In the genomic region with DNA sequence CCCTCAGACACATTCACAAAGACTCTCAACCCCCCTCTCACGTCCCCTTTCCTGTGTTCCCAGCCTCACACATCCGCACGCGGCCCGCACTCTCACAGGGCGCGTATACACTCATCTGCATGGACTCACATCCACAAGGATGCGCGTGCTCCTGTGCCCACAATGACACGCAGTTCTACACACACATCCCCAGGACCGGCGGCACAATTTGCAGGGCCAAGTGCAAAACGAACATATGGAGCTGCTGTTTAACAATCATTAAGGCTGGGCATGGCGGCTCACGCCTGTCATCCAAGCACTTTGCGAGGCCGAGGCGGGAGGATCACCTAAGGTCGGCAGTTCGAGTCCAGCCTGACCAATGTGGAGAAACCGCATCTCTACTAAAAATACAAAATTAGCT, we compare ENCODE assay signal across 17 cellular contexts. TPM values are rescaled to one million over a fixed set of nuclear protein-coding genes. Genes with fewer than 3 reads are reported as not detected.
DNase-seq lines count a peak whose midpoint lies in the region; ATAC-seq and TF ChIP-seq lines count a peak whose summit lies in the region.
"Had no signal": no experiment of that assay in that cellular context is flagged by ENCODE, and none has a peak within 500 bp of the region (broad histone marks: within the 10 kb centered on the region; RNA-seq: fewer than 3 reads in every experiment).

No MANE protein-coding gene starts in this region.

- 91% methylated on average over 21 of the region's 21 CpGs for WGBS in SK-N-SH (ENCODE audit: low lambda C conversion rate)
- 94 to 95% methylated on average over 21 of the region's 21 CpGs for WGBS in testis, 2 donors

- H3K4me1 ChIP-seq in SK-N-SH (ENCODE audit: control insufficient read depth in 1 of 2, insufficient read depth in 2 of 2, low read depth in 1 of 2, low read length in 1 of 2): peaks cover 9 to 57% of the 10 kb centered on the region in 2 experiments; a peak in 3 of 4 replicates
- peaks cover 44% of the 10 kb centered on the region for H3K4me1 ChIP-seq in lower lobe of right lung
- peaks cover 14% of the 10 kb centered on the region for H3K4me1 ChIP-seq in testis

- no peaks in the 10 kb centered on the region for H4K20me1 ChIP-seq in SK-N-SH (ENCODE audit: insufficient read depth)

- peak overlapping the region; percentile 46; the same call in 1 of the 2 replicates for H3K9ac ChIP-seq in SK-N-SH

- H3K27ac Mint-ChIP-seq in type B pancreatic cell: peak overlapping the region; percentile 46
- H3K27ac Mint-ChIP-seq: CD8-positive, alpha-beta memory T cell; T-cell had no signal

- CTCF ChIA-PET in SK-N-SH (lab: Yijun Ruan, JAX): interaction anchor here (1.6 kb wide), 1 partner anchor 11 kb away, joined by 6 read pairs; no protein-coding TSS in a partner anchor

- POLR2A ChIA-PET in SK-N-SH (lab: Yijun Ruan, JAX): no interaction called here

- ATAC-seq in SK-N-SH treated with all-trans-retinoic acid at 6 μM for 48 hours (no peak), lower lobe of right lung (no peak)
- ATAC-seq: naive thymus-derived CD8-positive, alpha-beta T cell; T-cell had no signal

- H3K4me3 ChIP-seq in SK-N-SH (ENCODE audit: low read depth in 2 of 2, low read length in 1 of 2): no peak overlapping the region
- H3K4me3 ChIP-seq in astrocyte of the spinal cord (ENCODE audit: low read depth, low read length): no peak overlapping the region
- no peak overlapping the region for H3K4me3 ChIP-seq in lower lobe of right lung
- no peak overlapping the region for H3K4me3 ChIP-seq in testis
- H3K4me3 ChIP-seq: heart left ventricle had no signal

- peaks cover 8% of the 10 kb centered on the region for H3K27me3 Mint-ChIP-seq in type B pancreatic cell

- H3K36me3 Mint-ChIP-seq in type B pancreatic cell: no peaks in the 10 kb centered on the region
- H3K36me3 Mint-ChIP-seq: CD8-positive, alpha-beta memory T cell; naive thymus-derived CD8-positive, alpha-beta T cell; T-cell had no signal

- H3K9me2 ChIP-seq in SK-N-SH: no peaks in the 10 kb centered on the region

- no peak for TF ChIP-seq RAD21 in SK-N-SH (IDR thresholded peaks at IDR 0.05; ENCODE audit: low read length)

- TF ChIP-seq CTCF in SK-N-SH (IDR thresholded peaks at IDR 0.05): no peak
- no peak for TF ChIP-seq CTCF in astrocyte of the spinal cord (IDR thresholded peaks at IDR 0.05; ENCODE audit: low read depth, low read length)
- TF ChIP-seq CTCF in lower lobe of right lung (IDR thresholded peaks at IDR 0.05): no peak
- TF ChIP-seq CTCF in type B pancreatic cell (conservative IDR thresholded peaks at IDR 0.05): no peak
- TF ChIP-seq CTCF in testis (IDR thresholded peaks at IDR 0.05): no peak

- DNase-seq in SK-N-SH (no peak), astrocyte of the spinal cord (ENCODE audit: low read depth, low spot score) (peak; percentile 41), lower lobe of right lung (peak; percentile 33), type B pancreatic cell (ENCODE audit: extremely low spot score, unreplicated experiment) (no peak), testis (no peak), NCI-H2081 (lab: John Stamatoyannopoulos, UW) (no peak), COR-L47 (lab: John Stamatoyannopoulos, UW) (no peak)
- DNase-seq: activated CD8-positive, alpha-beta memory T cell treated with anti-CD3 and anti-CD28 coated beads, Interleukin-2, amount 50 U/mL, for 48 hours; activated naive CD4-positive, alpha-beta T cell treated with anti-CD3 and anti-CD28 coated beads, Interleukin-2, amount 50 U/mL, for 16 hours; naive thymus-derived CD8-positive, alpha-beta T cell; NCI-H1092; stimulated activated CD4-positive, alpha-beta T cell treated with anti-CD3 and anti-CD28 coated beads, Interleukin-4, amount 100 ng/mL, for 4 hours; T-cell had no signal

- no peak overlapping the region for H2AFZ ChIP-seq in SK-N-SH (ENCODE audit: low read depth)

- no peaks in the 10 kb centered on the region for H3K79me2 ChIP-seq in SK-N-SH (ENCODE audit: insufficient read depth)

- intact Hi-C loops in lower lobe of right lung (cut with DNase I) (no loop called here), testis (cut with DNase I; ENCODE audit: low total_unique reads) (no loop called here)

- TF ChIP-seq EP300 in SK-N-SH (IDR thresholded peaks at IDR 0.05; ENCODE audit: borderline replicate concordance in 1 of 2, low read depth in 1 of 2, low read length in 1 of 2): no peak

- H3K27ac ChIP-seq in SK-N-SH (ENCODE audit: low read depth in 2 of 2, low read length in 1 of 2) (peak overlapping the region in 1 of 2 experiments; percentile 97; a peak in 2 of 4 replicates), lower lobe of right lung (no peak overlapping the region), testis (no peak overlapping the region)

- no peak overlapping the region for H3K4me3 Mint-ChIP-seq in type B pancreatic cell
- H3K4me3 Mint-ChIP-seq: CD8-positive, alpha-beta memory T cell; central memory CD8-positive, alpha-beta T cell; naive thymus-derived CD8-positive, alpha-beta T cell; T-cell had no signal

- no peaks in the 10 kb centered on the region for H3K9me3 ChIP-seq in SK-N-SH
- H3K9me3 ChIP-seq in lower lobe of right lung: no peaks in the 10 kb centered on the region
- no peaks in the 10 kb centered on the region for H3K9me3 ChIP-seq in testis
- H3K9me3 ChIP-seq: heart left ventricle had no signal

- no peak for TF ChIP-seq POLR2A in testis (IDR thresholded peaks at IDR 0.05)

- no peaks in the 10 kb centered on the region for H3K9me3 Mint-ChIP-seq in type B pancreatic cell
- H3K9me3 Mint-ChIP-seq: CD8-positive, alpha-beta memory T cell; central memory CD8-positive, alpha-beta T cell; naive thymus-derived CD8-positive, alpha-beta T cell; T-cell had no signal

- in situ Hi-C loops in astrocyte of the spinal cord (cut with HindIII; ENCODE audit: low sequenced_read_pairs): no loop called here

- H3F3A ChIP-seq in SK-N-SH (replicated peaks; ENCODE audit: insufficient read depth): peaks cover 18% of the 10 kb centered on the region

- peaks cover 37% of the 10 kb centered on the region for H3K4me1 Mint-ChIP-seq in type B pancreatic cell (ENCODE audit: unreplicated experiment)

- H3K36me3 ChIP-seq in SK-N-SH (replicated peaks in 1 of 2; ENCODE audit: control insufficient read depth in 1 of 2, insufficient read depth in 2 of 2, low read length in 1 of 2) (no peaks in the 10 kb centered on the region), lower lobe of right lung (no peaks in the 10 kb centered on the region), testis (ENCODE audit: low read depth, missing control alignments) (no peaks in the 10 kb centered on the region)
- H3K36me3 ChIP-seq: heart left ventricle had no signal

- H3K27me3 ChIP-seq in SK-N-SH (ENCODE audit: insufficient read depth) (no peaks in the 10 kb centered on the region), lower lobe of right lung (ENCODE audit: low read depth) (peaks cover 4% of the 10 kb centered on the region), testis (no peaks in the 10 kb centered on the region)
- H3K27me3 ChIP-seq: heart left ventricle had no signal

- H3K4me2 ChIP-seq in SK-N-SH: peak overlapping the region; percentile 56; the same call in 1 of the 2 replicates

TF ChIP-seq in SK-N-SH, 30 proteins besides CTCF, POLR2A, EP300 and RAD21 (continues in another document):
- no peak for TF ChIP-seq FOXJ3 (CRISPR knock-in tag; IDR thresholded peaks at IDR 0.05)
- TF ChIP-seq, protein P1, sequence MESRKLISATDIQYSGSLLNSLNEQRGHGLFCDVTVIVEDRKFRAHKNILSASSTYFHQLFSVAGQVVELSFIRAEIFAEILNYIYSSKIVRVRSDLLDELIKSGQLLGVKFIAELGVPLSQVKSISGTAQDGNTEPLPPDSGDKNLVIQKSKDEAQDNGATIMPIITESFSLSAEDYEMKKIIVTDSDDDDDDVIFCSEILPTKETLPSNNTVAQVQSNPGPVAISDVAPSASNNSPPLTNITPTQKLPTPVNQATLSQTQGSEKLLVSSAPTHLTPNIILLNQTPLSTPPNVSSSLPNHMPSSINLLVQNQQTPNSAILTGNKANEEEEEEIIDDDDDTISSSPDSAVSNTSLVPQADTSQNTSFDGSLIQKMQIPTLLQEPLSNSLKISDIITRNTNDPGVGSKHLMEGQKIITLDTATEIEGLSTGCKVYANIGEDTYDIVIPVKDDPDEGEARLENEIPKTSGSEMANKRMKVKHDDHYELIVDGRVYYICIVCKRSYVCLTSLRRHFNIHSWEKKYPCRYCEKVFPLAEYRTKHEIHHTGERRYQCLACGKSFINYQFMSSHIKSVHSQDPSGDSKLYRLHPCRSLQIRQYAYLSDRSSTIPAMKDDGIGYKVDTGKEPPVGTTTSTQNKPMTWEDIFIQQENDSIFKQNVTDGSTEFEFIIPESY (IDR thresholded peaks at IDR 0.05; ENCODE audit: borderline replicate concordance, low read depth): no peak
- no peak for TF ChIP-seq FOSL2 (IDR thresholded peaks at IDR 0.05; ENCODE audit: borderline replicate concordance, low read depth)
- TF ChIP-seq SIN3A (IDR thresholded peaks at IDR 0.05; ENCODE audit: borderline replicate concordance, low read depth, low read length): no peak
- TF ChIP-seq ELF1 (IDR thresholded peaks at IDR 0.05): no peak

TF ChIP-seq in SK-N-SH treated with all-trans-retinoic acid at 6 μM for 48 hours, 23 proteins besides CTCF, POLR2A, EP300 and RAD21:
- no peak for TF ChIP-seq ZFP30 (CRISPR knock-in tag; IDR thresholded peaks at IDR 0.05)
- TF ChIP-seq GLIS3 (CRISPR knock-in tag; IDR thresholded peaks at IDR 0.05): no peak

RNA-seq across cellular contexts. Expression of a gene that starts 36.4 kb away (rescaled TPM):
- 4.4 and 6.3 TPM in 2 replicates for polyA plus RNA-seq in SK-N-SH (2012; rRNA removed)
- 5.2 and 5.8 TPM in 2 replicates for polyA plus RNA-seq in SK-N-SH (2012; cell fraction: cytosol; rRNA removed)
- 5.8 and 7.2 TPM in 2 replicates for polyA plus RNA-seq in SK-N-SH (2012; cell fraction: nucleus; rRNA removed)
- 34.5 TPM for total RNA-seq in lower lobe of right lung
- total RNA-seq in type B pancreatic cell (ENCODE audit: low replicate concordance): 45.7 and 73.8 TPM in 2 replicates
- 10 to 100 TPM; 22.0 to 22.7 TPM for total RNA-seq in testis
- 18.1 TPM for polyA plus RNA-seq in testis (ENCODE audit: insufficient read depth, low read depth, low replicate concordance)
- total RNA-seq: naive thymus-derived CD8-positive, alpha-beta T cell had no signal
- polyA plus RNA-seq: CD8-positive, alpha-beta memory T cell; naive thymus-derived CD8-positive, alpha-beta T cell had no signal

Comparison
In these comparisons a context has a peak if more than half of its experiments do, and no peak if none do; other contexts are left out.
1. DNase-seq: peak in astrocyte of the spinal cord (single experiment) and lower lobe of right lung (single experiment); none in SK-N-SH (single experiment), type B pancreatic cell (single experiment), testis (single experiment), NCI-H2081 (0 of 2) and COR-L47 (single experiment).